In genomic region chr12:54220567-54220966, GRCh38 we compare ENCODE assay signal across 22 cellular contexts. TPM values are rescaled to one million over a fixed set of nuclear protein-coding genes. Genes with fewer than 3 reads are reported as not detected.
DNase-seq lines count a peak whose midpoint lies in the region; ATAC-seq and TF ChIP-seq lines count a peak whose summit lies in the region.
"Had no signal": no experiment of that assay in that cellular context is flagged by ENCODE, and none has a peak within 500 bp of the region (broad histone marks: within the 10 kb centered on the region; RNA-seq: fewer than 3 reads in every experiment).

No MANE protein-coding gene starts in this region.

- peaks cover 31% of the 10 kb centered on the region for H3K27me3 ChIP-seq in OCI-LY3 (ENCODE audit: low read depth, low read length)
- H3K27me3 ChIP-seq in foreskin keratinocyte = no peaks in the 10 kb centered on the region
- H3K27me3 ChIP-seq: SJCRH30 had no signal

- peak overlapping the region; percentile 62; the same call in 1 of the 2 replicates for H3K4me3 ChIP-seq in OCI-LY3 (ENCODE audit: low read length)
- H3K4me3 ChIP-seq: body of pancreas, hepatocyte, left ventricle myocardium inferior, sigmoid colon, SJCRH30, stomach, tibial artery had no signal

- H3K27ac ChIP-seq in OCI-LY3 (ENCODE audit: low read length) = no peak overlapping the region
- peak overlapping the region; percentile 13 for H3K27ac ChIP-seq in foreskin keratinocyte
- H3K27ac ChIP-seq: 22Rv1, body of pancreas, hepatocyte, left ventricle myocardium inferior, sigmoid colon, SJCRH30, stomach, tibial artery had no signal

- no peaks in the 10 kb centered on the region for H3K36me3 Mint-ChIP-seq in activated naive CD8-positive, alpha-beta T cell treated with anti-CD3 and anti-CD28 coated beads for 36 hours
- H3K36me3 Mint-ChIP-seq: CD4-positive, alpha-beta memory T cell; mesothelial cell of epicardium had no signal

- H2AFZ ChIP-seq in OCI-LY3 (ENCODE audit: low read depth, low read length) = peak overlapping the region; percentile 28; the same call in 1 of the 2 replicates
- H2AFZ ChIP-seq: hepatocyte had no signal

- no peaks in the 10 kb centered on the region for H3K36me3 ChIP-seq in OCI-LY3 (replicated peaks; ENCODE audit: low read depth, low read length)
- H3K36me3 ChIP-seq: left ventricle myocardium inferior, sigmoid colon, SJCRH30, stomach, tibial artery had no signal

- peak; percentile 37 for DNase-seq in NCI-H146 (lab: John Stamatoyannopoulos, UW)
- no peak for DNase-seq in NCI-H146 treated with DMSO at 0.1 percent for 48 hours (lab: John Stamatoyannopoulos, UW; ENCODE audit: unreplicated experiment)
- DNase-seq in foreskin keratinocyte = no peak
- peak; percentile 26 for DNase-seq in posterior vena cava (ENCODE audit: low spot score)
- no peak for DNase-seq in activated naive CD8-positive, alpha-beta T cell treated with anti-CD3 and anti-CD28 coated beads for 36 hours
- no peak for DNase-seq in kidney tubule cell (ENCODE audit: low spot score)
- DNase-seq: DMS 273 treated with DMSO at 0.1 percent for 48 hours had no signal

- intact Hi-C loops in posterior vena cava (cut with DNase I) = loop anchor here in 1 of 2 donors (10.0 kb wide), 1 partner anchor 144 kb away; the partner anchor contains the start of gene GPR84

- peaks cover 12% of the 10 kb centered on the region for H3K27me3 Mint-ChIP-seq in activated naive CD8-positive, alpha-beta T cell treated with anti-CD3 and anti-CD28 coated beads for 36 hours
- H3K27me3 Mint-ChIP-seq: CD4-positive, alpha-beta memory T cell had no signal

- peaks cover 16% of the 10 kb centered on the region for H3K4me1 Mint-ChIP-seq in activated naive CD8-positive, alpha-beta T cell treated with anti-CD3 and anti-CD28 coated beads for 36 hours

- H3K9me3 Mint-ChIP-seq in activated naive CD8-positive, alpha-beta T cell treated with anti-CD3 and anti-CD28 coated beads for 36 hours = no peaks in the 10 kb centered on the region
- H3K9me3 Mint-ChIP-seq: activated naive CD8-positive, alpha-beta T cell treated with anti-CD3 and anti-CD28 coated beads, Interleukin-2, amount 50 U/mL, for 24 hours; CD4-positive, alpha-beta memory T cell; mesothelial cell of epicardium had no signal

- H3K27ac Mint-ChIP-seq in activated naive CD8-positive, alpha-beta T cell treated with anti-CD3 and anti-CD28 coated beads for 36 hours = no peak overlapping the region
- H3K27ac Mint-ChIP-seq: activated CD8-positive, alpha-beta T cell treated with anti-CD3 and anti-CD28 coated beads, Interleukin-2, amount 10 ng/mL, durations not matched to agents 7 days and 5 days; activated naive CD8-positive, alpha-beta T cell treated with anti-CD3 and anti-CD28 coated beads, Interleukin-2, amount 50 U/mL, for 24 hours; CD4-positive, alpha-beta memory T cell; mesothelial cell of epicardium; progenitor cell of endocrine pancreas had no signal

- no peak for TF ChIP-seq CTCF in OCI-LY3 (IDR thresholded peaks at IDR 0.05; ENCODE audit: low read depth, low read length)
- TF ChIP-seq CTCF in foreskin keratinocyte (conservative IDR thresholded peaks at IDR 0.05) = no peak

- H3K4me1 ChIP-seq in OCI-LY3 (ENCODE audit: low read length) (peaks cover 28% of the 10 kb centered on the region), foreskin keratinocyte (peaks cover 11% of the 10 kb centered on the region)

- H3K9ac ChIP-seq in OCI-LY3 (ENCODE audit: low read length) = no peak overlapping the region; the same call in 1 of the 2 replicates

- ATAC-seq in foreskin keratinocyte (no peak), GM18517 (IDR thresholded peaks at IDR 0.05; ENCODE audit: unreplicated experiment) (no peak)
- ATAC-seq: activated naive CD8-positive, alpha-beta T cell treated with anti-CD3 and anti-CD28 coated beads, Interleukin-2, amount 50 U/mL, for 24 hours had no signal

- H3K79me2 ChIP-seq in OCI-LY3 (ENCODE audit: low read length) = no peaks in the 10 kb centered on the region
- H3K79me2 ChIP-seq: hepatocyte had no signal

- no peaks in the 10 kb centered on the region for H3K9me3 ChIP-seq in OCI-LY3 (ENCODE audit: insufficient read depth, low read length)
- H3K9me3 ChIP-seq: body of pancreas, left ventricle myocardium inferior, sigmoid colon, SJCRH30, stomach, tibial artery had no signal

- H3K4me2 ChIP-seq in OCI-LY3 (ENCODE audit: low read length) = peak overlapping the region; percentile 59
- H3K4me2 ChIP-seq: hepatocyte had no signal

- H3K4me3 Mint-ChIP-seq in activated naive CD8-positive, alpha-beta T cell treated with anti-CD3 and anti-CD28 coated beads for 36 hours = no peak overlapping the region
- H3K4me3 Mint-ChIP-seq: activated CD8-positive, alpha-beta T cell treated with anti-CD3 and anti-CD28 coated beads, Interleukin-2, amount 10 ng/mL, durations not matched to agents 7 days and 5 days; activated naive CD8-positive, alpha-beta T cell treated with anti-CD3 and anti-CD28 coated beads, Interleukin-2, amount 50 U/mL, for 24 hours; CD4-positive, alpha-beta memory T cell; mesothelial cell of epicardium had no signal

- no peaks in the 10 kb centered on the region for H4K20me1 ChIP-seq in OCI-LY3 (ENCODE audit: insufficient read depth, low read length)

RNA-seq across cellular contexts. Expression of gene SMUG1, which starts 31.8 kb away (rescaled TPM):
- total RNA-seq in foreskin keratinocyte (54.7 and 58.7 TPM in 2 replicates), posterior vena cava (10 to 100 TPM; 21.2 to 25.7 TPM)
- 73.3 and 80.9 TPM in 2 replicates for polyA plus RNA-seq in foreskin keratinocyte
- total RNA-seq in activated naive CD8-positive, alpha-beta T cell treated with anti-CD3 and anti-CD28 coated beads for 36 hours = 10 to 100 TPM; 18.0 to 18.3 TPM

RNA-seq across cellular contexts. Expression of gene CBX5, which starts 59.4 kb away (rescaled TPM):
- total RNA-seq in foreskin keratinocyte = 67.9 and 70.7 TPM in 2 replicates
- 20.5 and 24.4 TPM in 2 replicates for polyA plus RNA-seq in foreskin keratinocyte
- total RNA-seq in posterior vena cava = 10 to 100 TPM; 46.2 to 56.2 TPM
- 100 to 1,000 TPM; 101 to 105 TPM for total RNA-seq in activated naive CD8-positive, alpha-beta T cell treated with anti-CD3 and anti-CD28 coated beads for 36 hours

RNA-seq across cellular contexts. Expression of gene HNRNPA1, which starts 60.0 kb away (rescaled TPM):
- total RNA-seq in foreskin keratinocyte = 812 and 1,049 TPM in 2 replicates
- 1,089 and 1,295 TPM in 2 replicates for polyA plus RNA-seq in foreskin keratinocyte
- 100 to 1,000 TPM; 503 to 615 TPM for total RNA-seq in posterior vena cava
- 1,000 to 10,000 TPM; 2,335 to 2,367 TPM for total RNA-seq in activated naive CD8-positive, alpha-beta T cell treated with anti-CD3 and anti-CD28 coated beads for 36 hours

Comparison
In these comparisons a context has a peak if more than half of its experiments do, and no peak if none do; other contexts are left out.
1. DNase-seq: peak in NCI-H146 (single experiment) and posterior vena cava (single experiment); none in NCI-H146 treated with DMSO at 0.1 percent for 48 hours (single experiment), foreskin keratinocyte (0 of 2), activated naive CD8-positive, alpha-beta T cell treated with anti-CD3 and anti-CD28 coated beads for 36 hours (single experiment) and kidney tubule cell (single experiment).